In genomic region chr4:2389691-2390090, GRCh38 we compare ENCODE assay signal across 1 cellular context.
TF ChIP-seq lines count a peak whose summit lies in the region.

No MANE protein-coding gene starts in this region.

TF ChIP-seq in K562, 482 proteins besides CTCF, POLR2A, EP300 and RAD21 (continued from another document):
- TF ChIP-seq E2F6 (IDR thresholded peaks at IDR 0.05; ENCODE audit: borderline replicate concordance in 1 of 2, extremely low read depth in 1 of 2, insufficient read depth in 1 of 2, insufficient read length in 1 of 2, low read depth in 1 of 2, low read length in 1 of 2, poor library complexity in 1 of 2, severe bottlenecking in 1 of 2) (peak in 1 of 2 experiments; percentile 42), ARNT (IDR thresholded peaks at IDR 0.05) (no peak), ZNF668 (CRISPR knock-in tag; IDR thresholded peaks at IDR 0.05) (no peak), USF1 (CRISPR knock-in tag; IDR thresholded peaks at IDR 0.05) (peak; percentile 65), ADNP (tag; IDR thresholded peaks at IDR 0.05) (no peak), ZNF316 (IDR thresholded peaks at IDR 0.05) (peak; percentile 58), EWSR1 (IDR thresholded peaks at IDR 0.05; ENCODE audit: borderline replicate concordance, low read depth, partially characterized antibody) (no peak), SREBF1 (IDR thresholded peaks at IDR 0.05; ENCODE audit: borderline replicate concordance, low read depth, low read length) (no peak), C11orf30 (IDR thresholded peaks at IDR 0.05; ENCODE audit: low read depth) (peak; percentile 57), MCM5 (IDR thresholded peaks at IDR 0.05; ENCODE audit: low read depth) (no peak), LCOR (CRISPR knock-in tag; IDR thresholded peaks at IDR 0.05) (no peak), ZNF76 (CRISPR knock-in tag; IDR thresholded peaks at IDR 0.05; ENCODE audit: borderline replicate concordance) (0 out of 2 replicates have a peak, but pooled peaks have one; percentile 24), CLOCK (CRISPR knock-in tag; IDR thresholded peaks at IDR 0.05; ENCODE audit: borderline replicate concordance) (no peak), MNT (conservative IDR thresholded peaks at IDR 0.05) (peak; percentile 61 to 62; a peak in 3 of 4 replicates), ZNF699 (CRISPR knock-in tag; IDR thresholded peaks at IDR 0.05; ENCODE audit: insufficient replicate concordance) (no peak), ARID2 (IDR thresholded peaks at IDR 0.05) (no peak), ZSCAN32 (CRISPR knock-in tag; IDR thresholded peaks at IDR 0.05) (no peak), NBN (IDR thresholded peaks at IDR 0.05; ENCODE audit: low read depth) (no peak), PRMT5 (CRISPR knock-in tag; IDR thresholded peaks at IDR 0.05) (no peak)
